Comparison of ENCODE assay signal across 8 cellular contexts in the genomic region with DNA sequence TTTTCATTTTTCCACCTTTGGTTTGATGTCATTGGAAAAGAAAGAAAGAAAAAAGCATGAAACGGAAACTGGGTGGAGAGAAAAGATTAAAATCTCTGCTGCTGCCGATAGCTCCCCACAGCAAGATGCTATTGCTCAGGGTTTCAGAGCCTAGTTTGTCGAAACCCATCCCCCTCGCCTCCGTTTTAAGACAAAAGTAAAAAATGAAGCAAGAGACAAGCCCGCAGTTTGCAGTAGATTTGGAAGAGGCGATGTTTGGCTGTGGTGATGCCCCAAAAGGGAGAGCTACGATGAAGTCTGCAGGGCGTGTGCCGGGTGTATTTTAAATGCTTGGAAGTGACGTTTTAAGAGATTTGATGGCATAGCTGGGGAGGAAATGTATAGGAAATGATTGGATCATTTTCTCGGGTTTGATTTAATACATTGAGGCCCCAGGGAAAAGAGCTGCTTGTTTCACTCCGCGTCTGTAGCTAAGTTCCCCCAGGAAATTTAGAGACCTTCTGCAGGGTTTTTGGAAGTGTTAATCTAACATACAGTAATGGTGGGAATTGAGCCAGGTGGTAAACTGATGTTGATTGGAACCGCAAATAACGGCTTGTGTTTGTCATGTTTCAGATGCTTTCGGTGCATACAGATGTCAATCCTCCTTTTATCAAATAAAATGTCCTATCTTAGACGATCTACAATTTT. TPM values are rescaled to one million over a fixed set of nuclear protein-coding genes. Genes with fewer than 3 reads are reported as not detected.
DNase-seq lines count a peak whose midpoint lies in the region; TF ChIP-seq lines count a peak whose summit lies in the region.

No MANE protein-coding gene starts in this region.

- WGBS in prostate gland: under 1% methylated on average over 18 of the region's 18 CpGs

- peaks cover 25% of the 10 kb centered on the region for H3K36me3 Mint-ChIP-seq in activated naive CD4-positive, alpha-beta T cell treated with anti-CD3 and anti-CD28 coated beads, Interleukin-2, amount 50 U/mL, for 24 hours

- H3K4me3 Mint-ChIP-seq in activated naive CD4-positive, alpha-beta T cell treated with anti-CD3 and anti-CD28 coated beads, Interleukin-2, amount 50 U/mL, for 24 hours: peak overlapping the region; percentile 99

- H3K36me3 ChIP-seq in prostate gland: no peaks in the 10 kb centered on the region

- no peaks in the 10 kb centered on the region for H3K9me3 Mint-ChIP-seq in activated naive CD4-positive, alpha-beta T cell treated with anti-CD3 and anti-CD28 coated beads, Interleukin-2, amount 50 U/mL, for 24 hours

- peak overlapping the region; percentile 98 to 99 for H3K27ac ChIP-seq in prostate gland

- DNase-seq in NCI-H2171 treated with DMSO at 0.1 percent for 48 hours (lab: John Stamatoyannopoulos, UW): peak; percentile 49
- no peak for DNase-seq in NCI-H2171 (lab: John Stamatoyannopoulos, UW)
- peak; percentile 20 for DNase-seq in LHCN-M2 (ENCODE audit: low read depth)
- DNase-seq in head of caudate nucleus: peak in 33 of 42 donors; percentile 10 to 62 (median 35)
- no peak for DNase-seq in prostate gland (ENCODE audit: low spot score)
- DNase-seq in NCI-H1105 treated with DMSO at 0.1 percent for 48 hours (lab: John Stamatoyannopoulos, UW): no peak
- no peak for DNase-seq in NCI-H2081 (lab: John Stamatoyannopoulos, UW)

- H3K4me3 ChIP-seq in prostate gland: peak overlapping the region; percentile 57 to 87

- H3K4me1 ChIP-seq in prostate gland (replicated peaks): no peaks in the 10 kb centered on the region

- peak overlapping the region; percentile 99 for H3K27ac Mint-ChIP-seq in activated naive CD4-positive, alpha-beta T cell treated with anti-CD3 and anti-CD28 coated beads, Interleukin-2, amount 50 U/mL, for 24 hours

- no peaks in the 10 kb centered on the region for H3K27me3 Mint-ChIP-seq in activated naive CD4-positive, alpha-beta T cell treated with anti-CD3 and anti-CD28 coated beads, Interleukin-2, amount 50 U/mL, for 24 hours

- no peak for TF ChIP-seq CTCF in prostate gland (IDR thresholded peaks at IDR 0.05)

- intact Hi-C loops in head of caudate nucleus (cut with DNase I) (loop anchor here (5.0 kb wide), 2 partner anchors 47 to 92 kb away; no protein-coding TSS in a partner anchor), prostate gland (cut with DNase I) (loop anchor here (5.0 kb wide), 1 partner anchor 97 kb away; a partner anchor contains a TSS)

- no peaks in the 10 kb centered on the region for H3K9me3 ChIP-seq in prostate gland

- no peak for TF ChIP-seq POLR2A in prostate gland (IDR thresholded peaks at IDR 0.05)

- H3K27me3 ChIP-seq in prostate gland (replicated peaks; ENCODE audit: insufficient read depth): no peaks in the 10 kb centered on the region

- H3K4me1 Mint-ChIP-seq in activated naive CD4-positive, alpha-beta T cell treated with anti-CD3 and anti-CD28 coated beads, Interleukin-2, amount 50 U/mL, for 24 hours: peaks cover 74% of the 10 kb centered on the region

RNA-seq across cellular contexts. Expression of a gene that starts 0.9 kb away (rescaled TPM):
- total RNA-seq in LHCN-M2 (2014; rRNA removed) (37.0 and 43.5 TPM in 2 replicates), prostate gland (100 to 1,000 TPM; 134 to 234 TPM)
- 27.4 TPM for polyA plus RNA-seq in LHCN-M2 (2012)

Comparison
In these comparisons a context has a peak if more than half of its experiments do, and no peak if none do; other contexts are left out.
1. DNase-seq: peak in NCI-H2171 treated with DMSO at 0.1 percent for 48 hours (single experiment), LHCN-M2 (single experiment) and head of caudate nucleus (33 of 42); none in NCI-H2171 (single experiment), prostate gland (single experiment), NCI-H1105 treated with DMSO at 0.1 percent for 48 hours (single experiment) and NCI-H2081 (0 of 2).